ENCODE assay signal across 8 cellular contexts in the genomic region with DNA sequence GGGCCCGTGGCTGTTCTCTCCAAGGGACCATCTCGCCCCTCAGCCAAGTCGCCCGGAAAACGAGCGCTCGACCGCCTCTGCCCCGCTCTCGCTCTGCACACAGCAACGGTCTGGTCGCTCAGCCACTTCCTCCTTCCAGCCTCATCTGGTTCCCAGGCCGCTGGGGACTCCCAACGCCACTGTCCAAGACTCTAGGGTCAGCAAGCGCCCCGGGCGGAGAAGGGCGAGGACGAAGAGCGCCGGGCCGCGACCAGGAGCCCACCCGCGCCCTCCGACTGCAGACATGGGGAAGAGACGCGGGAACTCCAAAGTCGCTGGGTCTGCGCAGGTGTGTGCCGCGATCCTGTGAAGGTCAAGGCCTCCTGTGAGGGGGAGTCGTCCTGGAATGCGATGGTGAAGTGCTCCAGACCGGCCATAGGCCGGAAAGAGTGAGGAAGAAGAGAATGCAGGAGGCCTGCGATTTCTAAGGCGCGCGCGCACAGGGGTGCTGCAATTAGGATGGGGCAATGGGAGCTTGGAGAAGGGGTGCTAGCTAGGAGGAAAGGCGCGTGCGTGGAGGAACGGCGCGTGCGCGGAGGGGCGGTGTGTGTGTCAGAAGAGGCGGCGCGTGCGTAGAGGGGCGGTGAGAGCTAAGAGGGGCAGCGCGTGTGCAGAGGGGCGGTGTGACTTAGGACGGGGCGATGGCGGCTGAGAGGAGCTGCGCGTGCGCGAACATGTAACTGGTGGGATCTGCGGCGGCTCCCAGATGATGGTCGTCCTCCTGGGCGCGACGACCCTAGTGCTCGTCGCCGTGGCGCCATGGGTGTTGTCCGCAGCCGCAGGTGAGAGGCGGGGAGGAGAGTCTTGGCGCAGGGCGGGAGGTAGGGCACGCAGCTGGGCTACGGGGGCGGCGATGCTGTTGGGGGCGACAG. TPM values are rescaled to one million over a fixed set of nuclear protein-coding genes. Genes with fewer than 3 reads are reported as not detected.
DNase-seq lines count a peak whose midpoint lies in the region; ATAC-seq and TF ChIP-seq lines count a peak whose summit lies in the region.

Gene IFNAR1, plus strand, starts transcription at position 660 of the 911 bp plus-strand sequence. Its CDS starts 86 bp downstream, at position 746.

- H3K9me3 ChIP-seq in esophagus (ENCODE audit: control insufficient read depth in 2 of 2, insufficient read depth in 1 of 2, low read depth in 1 of 2, low read length in 1 of 2) = no peaks in the 10 kb centered on the region
- H3K9me3 ChIP-seq in mucosa of stomach (ENCODE audit: control insufficient read depth, low read length) = no peaks in the 10 kb centered on the region

- TF ChIP-seq EP300 in Ishikawa (IDR thresholded peaks at IDR 0.05; ENCODE audit: borderline replicate concordance) = no peak

- peak within 1 kb of the TSS; percentile 93 to 99 for H3K27ac ChIP-seq in esophagus (ENCODE audit: low read depth in 2 of 2, low read length in 1 of 2)

- H3K4me1 ChIP-seq in esophagus (ENCODE audit: control insufficient read depth in 2 of 2, insufficient read depth in 2 of 2, low read length in 1 of 2) (peaks cover 0 to 2% of the 10 kb centered on the region in 2 donors), mucosa of stomach (ENCODE audit: control insufficient read depth, insufficient read depth, low read length) (no peaks in the 10 kb centered on the region)

- no peak for TF ChIP-seq RAD21 in Ishikawa (IDR thresholded peaks at IDR 0.05; ENCODE audit: low read depth)

- WGBS in esophagus, 2 donors = 0% methylated on average over 83 to 85 of the region's 85 CpGs

- no peaks in the 10 kb centered on the region for H3K27me3 ChIP-seq in esophagus (ENCODE audit: control insufficient read depth in 1 of 2, insufficient read depth in 2 of 2, low read length in 2 of 2)
- H3K27me3 ChIP-seq in mucosa of stomach (ENCODE audit: control insufficient read depth, insufficient read depth, low read length) = no peaks in the 10 kb centered on the region

- peak within 1 kb of the TSS; percentile 98 for H3K9ac ChIP-seq in mucosa of stomach (ENCODE audit: low read length)

- DNase-seq in DMS153 treated with DMSO at 0.1 percent for 48 hours (lab: John Stamatoyannopoulos, UW; ENCODE audit: unreplicated experiment) (peak; percentile 98), OCI-M2 (lab: John Stamatoyannopoulos, UW; ENCODE audit: unreplicated experiment) (peak; percentile 86), activated T-cell treated with anti-CD3 and anti-CD28 coated beads for 48 hours (ENCODE audit: low read depth) (peak; percentile 98)
- peak; percentile 98 to 99 for DNase-seq in stimulated activated CD8-positive, alpha-beta memory T cell treated with anti-CD3 and anti-CD28 coated beads, Interleukin-7, amount 100 ng/mL, for 1 hour (ENCODE audit: low read depth in 2 of 2)

- peak; percentile 75 for ATAC-seq in GM21619 (IDR thresholded peaks at IDR 0.05; ENCODE audit: unreplicated experiment)

- no peaks in the 10 kb centered on the region for H3K36me3 ChIP-seq in esophagus (ENCODE audit: control insufficient read depth in 2 of 2, insufficient read depth in 2 of 2, low read length in 1 of 2)
- H3K36me3 ChIP-seq in mucosa of stomach (ENCODE audit: control insufficient read depth, insufficient read depth, low read length) = no peaks in the 10 kb centered on the region

- peak within 1 kb of the TSS; percentile 90 to 94 for H3K4me3 ChIP-seq in esophagus (ENCODE audit: low read depth in 1 of 2, low read length in 2 of 2)
- H3K4me3 ChIP-seq in mucosa of stomach (ENCODE audit: low read length) = peak within 1 kb of the TSS; percentile 81

TF ChIP-seq in Ishikawa, 13 proteins besides CTCF, POLR2A, EP300 and RAD21:
- TF ChIP-seq MAX (IDR thresholded peaks at IDR 0.05) (peak; percentile 75), TCF12 (IDR thresholded peaks at IDR 0.05; ENCODE audit: low read depth) (peak; percentile 30; the same call in 1 of the 2 replicates), CREB1 (IDR thresholded peaks at IDR 0.05; ENCODE audit: low read depth) (no peak), TEAD4 (IDR thresholded peaks at IDR 0.05) (peak; percentile 52), FOXM1 (IDR thresholded peaks at IDR 0.05; ENCODE audit: borderline replicate concordance, low read depth) (no peak), EGR1 (IDR thresholded peaks at IDR 0.05) (no peak), REST (IDR thresholded peaks at IDR 0.05; ENCODE audit: low read depth) (no peak), NFIC (IDR thresholded peaks at IDR 0.05) (no peak), CEBPB (IDR thresholded peaks at IDR 0.05) (peak; percentile 49; the same call in 1 of the 2 replicates), TAF1 (IDR thresholded peaks at IDR 0.05; ENCODE audit: low read depth) (peak; percentile 72), ZBTB7A (IDR thresholded peaks at IDR 0.05; ENCODE audit: low read depth) (no peak; the same call in 1 of the 2 replicates), USF1 (IDR thresholded peaks at IDR 0.05) (peak; percentile 29; the same call in 1 of the 2 replicates), YY1 (IDR thresholded peaks at IDR 0.05; ENCODE audit: low read depth) (peak; percentile 86)

RNA-seq across cellular contexts. Expression of gene IFNAR1, which starts in this region (rescaled TPM):
- polyA plus RNA-seq in esophagus = 10 to 100 TPM in 1 of 2 donors, 1 to 10 TPM in 1; 9.0 to 14.1 TPM

Comparison
In these comparisons a context has a peak if more than half of its experiments do, and no peak if none do; other contexts are left out.
1. Peak in every context shown above with its lines: DNase-seq, ATAC-seq, H3K4me3 ChIP-seq and H3K27ac ChIP-seq.